1 cellular context compared by ENCODE assay signal in the genomic region with DNA sequence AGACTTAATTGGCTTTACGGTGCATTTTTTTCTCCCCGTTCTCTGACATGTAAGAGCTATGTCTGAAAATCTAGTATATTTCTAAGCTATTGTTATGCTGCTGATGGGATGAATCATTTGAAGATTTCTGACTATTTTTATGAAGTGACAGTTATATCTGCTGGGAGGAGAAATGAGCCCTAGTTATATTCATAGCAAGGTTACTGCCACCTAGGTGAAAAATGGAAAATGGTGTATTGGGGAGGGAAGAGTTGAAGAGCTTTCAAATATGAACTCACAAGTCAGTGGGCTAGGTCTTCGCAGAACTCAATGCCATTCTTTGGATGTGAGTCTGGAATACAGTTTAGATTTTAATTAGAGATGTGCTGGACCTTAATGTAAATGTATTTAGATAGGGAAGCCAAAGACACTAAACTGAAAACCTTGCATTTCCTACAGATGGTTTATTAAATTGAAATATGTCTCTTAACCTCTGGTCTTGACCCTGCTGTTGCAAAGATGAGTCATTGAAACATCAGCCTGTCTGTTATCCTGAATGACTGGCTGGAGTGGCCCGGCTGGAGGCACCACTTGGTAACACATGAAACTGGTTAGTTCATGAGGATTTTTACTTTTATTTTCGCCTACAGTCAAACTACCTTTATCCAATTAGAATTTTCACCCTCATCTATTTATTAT.
TF ChIP-seq lines count a peak whose summit lies in the region.

No MANE protein-coding gene starts in this region.

TF ChIP-seq in GM23338, 12 proteins besides CTCF, POLR2A, EP300 and RAD21 (continued from another document):
- no peak for TF ChIP-seq ZNF462 (CRISPR knock-in tag; IDR thresholded peaks at IDR 0.05)
